In the genomic region with DNA sequence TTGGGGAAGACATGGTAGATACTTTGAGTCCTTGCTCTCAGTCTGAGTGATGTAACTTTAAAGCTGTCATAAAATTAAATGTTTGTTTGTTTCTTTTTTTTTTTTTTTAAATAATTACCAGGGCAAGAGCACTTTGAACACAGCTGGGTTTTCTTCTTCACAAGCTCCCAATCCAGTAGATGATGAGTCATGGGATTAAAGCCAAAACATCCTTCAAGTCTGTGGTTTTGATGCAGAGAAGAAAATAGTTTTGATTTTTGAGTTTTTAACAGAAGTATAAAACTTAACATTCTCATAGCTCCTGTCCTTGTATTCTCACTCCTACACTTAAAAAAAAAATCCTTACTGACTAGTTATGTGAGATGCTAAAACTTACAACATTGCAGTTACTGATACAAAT, we compare ENCODE assay signal across 1 cellular context.
TF ChIP-seq lines count a peak whose summit lies in the region.

No MANE protein-coding gene starts in this region.

TF ChIP-seq in SK-N-SH, 30 proteins besides CTCF, POLR2A, EP300 and RAD21 (continued from another document):
- TF ChIP-seq, protein P1, sequence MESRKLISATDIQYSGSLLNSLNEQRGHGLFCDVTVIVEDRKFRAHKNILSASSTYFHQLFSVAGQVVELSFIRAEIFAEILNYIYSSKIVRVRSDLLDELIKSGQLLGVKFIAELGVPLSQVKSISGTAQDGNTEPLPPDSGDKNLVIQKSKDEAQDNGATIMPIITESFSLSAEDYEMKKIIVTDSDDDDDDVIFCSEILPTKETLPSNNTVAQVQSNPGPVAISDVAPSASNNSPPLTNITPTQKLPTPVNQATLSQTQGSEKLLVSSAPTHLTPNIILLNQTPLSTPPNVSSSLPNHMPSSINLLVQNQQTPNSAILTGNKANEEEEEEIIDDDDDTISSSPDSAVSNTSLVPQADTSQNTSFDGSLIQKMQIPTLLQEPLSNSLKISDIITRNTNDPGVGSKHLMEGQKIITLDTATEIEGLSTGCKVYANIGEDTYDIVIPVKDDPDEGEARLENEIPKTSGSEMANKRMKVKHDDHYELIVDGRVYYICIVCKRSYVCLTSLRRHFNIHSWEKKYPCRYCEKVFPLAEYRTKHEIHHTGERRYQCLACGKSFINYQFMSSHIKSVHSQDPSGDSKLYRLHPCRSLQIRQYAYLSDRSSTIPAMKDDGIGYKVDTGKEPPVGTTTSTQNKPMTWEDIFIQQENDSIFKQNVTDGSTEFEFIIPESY (IDR thresholded peaks at IDR 0.05; ENCODE audit: borderline replicate concordance, low read depth) = no peak
- TF ChIP-seq FOSL2 (IDR thresholded peaks at IDR 0.05; ENCODE audit: borderline replicate concordance, low read depth) (peak; percentile 55; the same call in 1 of the 2 replicates), ELF1 (IDR thresholded peaks at IDR 0.05) (no peak), POLR2AphosphoS5 (IDR thresholded peaks at IDR 0.05; ENCODE audit: low read depth, low read length) (no peak), FOXJ3 (CRISPR knock-in tag; IDR thresholded peaks at IDR 0.05) (no peak), EZH2phosphoT487 (IDR thresholded peaks at IDR 0.05; ENCODE audit: borderline replicate concordance, low read depth) (no peak), GATA2 (CRISPR knock-in tag; IDR thresholded peaks at IDR 0.05) (no peak), TEAD4 (IDR thresholded peaks at IDR 0.05; ENCODE audit: borderline replicate concordance, insufficient read depth) (no peak), RXRA (IDR thresholded peaks at IDR 0.05; ENCODE audit: borderline replicate concordance, low read depth) (no peak), TCF12 (IDR thresholded peaks at IDR 0.05) (peak; percentile 55), FOXM1 (IDR thresholded peaks at IDR 0.05; ENCODE audit: low read depth) (no peak)
- TF ChIP-seq, protein P2, sequence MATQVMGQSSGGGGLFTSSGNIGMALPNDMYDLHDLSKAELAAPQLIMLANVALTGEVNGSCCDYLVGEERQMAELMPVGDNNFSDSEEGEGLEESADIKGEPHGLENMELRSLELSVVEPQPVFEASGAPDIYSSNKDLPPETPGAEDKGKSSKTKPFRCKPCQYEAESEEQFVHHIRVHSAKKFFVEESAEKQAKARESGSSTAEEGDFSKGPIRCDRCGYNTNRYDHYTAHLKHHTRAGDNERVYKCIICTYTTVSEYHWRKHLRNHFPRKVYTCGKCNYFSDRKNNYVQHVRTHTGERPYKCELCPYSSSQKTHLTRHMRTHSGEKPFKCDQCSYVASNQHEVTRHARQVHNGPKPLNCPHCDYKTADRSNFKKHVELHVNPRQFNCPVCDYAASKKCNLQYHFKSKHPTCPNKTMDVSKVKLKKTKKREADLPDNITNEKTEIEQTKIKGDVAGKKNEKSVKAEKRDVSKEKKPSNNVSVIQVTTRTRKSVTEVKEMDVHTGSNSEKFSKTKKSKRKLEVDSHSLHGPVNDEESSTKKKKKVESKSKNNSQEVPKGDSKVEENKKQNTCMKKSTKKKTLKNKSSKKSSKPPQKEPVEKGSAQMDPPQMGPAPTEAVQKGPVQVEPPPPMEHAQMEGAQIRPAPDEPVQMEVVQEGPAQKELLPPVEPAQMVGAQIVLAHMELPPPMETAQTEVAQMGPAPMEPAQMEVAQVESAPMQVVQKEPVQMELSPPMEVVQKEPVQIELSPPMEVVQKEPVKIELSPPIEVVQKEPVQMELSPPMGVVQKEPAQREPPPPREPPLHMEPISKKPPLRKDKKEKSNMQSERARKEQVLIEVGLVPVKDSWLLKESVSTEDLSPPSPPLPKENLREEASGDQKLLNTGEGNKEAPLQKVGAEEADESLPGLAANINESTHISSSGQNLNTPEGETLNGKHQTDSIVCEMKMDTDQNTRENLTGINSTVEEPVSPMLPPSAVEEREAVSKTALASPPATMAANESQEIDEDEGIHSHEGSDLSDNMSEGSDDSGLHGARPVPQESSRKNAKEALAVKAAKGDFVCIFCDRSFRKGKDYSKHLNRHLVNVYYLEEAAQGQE (IDR thresholded peaks at IDR 0.05; ENCODE audit: low read depth, low read length) = no peak
- TF ChIP-seq, protein P3, sequence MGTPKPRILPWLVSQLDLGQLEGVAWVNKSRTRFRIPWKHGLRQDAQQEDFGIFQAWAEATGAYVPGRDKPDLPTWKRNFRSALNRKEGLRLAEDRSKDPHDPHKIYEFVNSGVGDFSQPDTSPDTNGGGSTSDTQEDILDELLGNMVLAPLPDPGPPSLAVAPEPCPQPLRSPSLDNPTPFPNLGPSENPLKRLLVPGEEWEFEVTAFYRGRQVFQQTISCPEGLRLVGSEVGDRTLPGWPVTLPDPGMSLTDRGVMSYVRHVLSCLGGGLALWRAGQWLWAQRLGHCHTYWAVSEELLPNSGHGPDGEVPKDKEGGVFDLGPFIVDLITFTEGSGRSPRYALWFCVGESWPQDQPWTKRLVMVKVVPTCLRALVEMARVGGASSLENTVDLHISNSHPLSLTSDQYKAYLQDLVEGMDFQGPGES (IDR thresholded peaks at IDR 0.05; ENCODE audit: low read depth, low read length) = no peak
- TF ChIP-seq, protein P4, sequence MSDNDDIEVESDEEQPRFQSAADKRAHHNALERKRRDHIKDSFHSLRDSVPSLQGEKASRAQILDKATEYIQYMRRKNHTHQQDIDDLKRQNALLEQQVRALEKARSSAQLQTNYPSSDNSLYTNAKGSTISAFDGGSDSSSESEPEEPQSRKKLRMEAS (IDR thresholded peaks at IDR 0.05; ENCODE audit: low read depth) = no peak
- TF ChIP-seq, protein P5, sequence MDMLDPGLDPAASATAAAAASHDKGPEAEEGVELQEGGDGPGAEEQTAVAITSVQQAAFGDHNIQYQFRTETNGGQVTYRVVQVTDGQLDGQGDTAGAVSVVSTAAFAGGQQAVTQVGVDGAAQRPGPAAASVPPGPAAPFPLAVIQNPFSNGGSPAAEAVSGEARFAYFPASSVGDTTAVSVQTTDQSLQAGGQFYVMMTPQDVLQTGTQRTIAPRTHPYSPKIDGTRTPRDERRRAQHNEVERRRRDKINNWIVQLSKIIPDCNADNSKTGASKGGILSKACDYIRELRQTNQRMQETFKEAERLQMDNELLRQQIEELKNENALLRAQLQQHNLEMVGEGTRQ (IDR thresholded peaks at IDR 0.05; ENCODE audit: borderline replicate concordance, low read depth, low read length) = no peak
